28 cellular contexts compared by ENCODE assay signal in the genomic region with DNA sequence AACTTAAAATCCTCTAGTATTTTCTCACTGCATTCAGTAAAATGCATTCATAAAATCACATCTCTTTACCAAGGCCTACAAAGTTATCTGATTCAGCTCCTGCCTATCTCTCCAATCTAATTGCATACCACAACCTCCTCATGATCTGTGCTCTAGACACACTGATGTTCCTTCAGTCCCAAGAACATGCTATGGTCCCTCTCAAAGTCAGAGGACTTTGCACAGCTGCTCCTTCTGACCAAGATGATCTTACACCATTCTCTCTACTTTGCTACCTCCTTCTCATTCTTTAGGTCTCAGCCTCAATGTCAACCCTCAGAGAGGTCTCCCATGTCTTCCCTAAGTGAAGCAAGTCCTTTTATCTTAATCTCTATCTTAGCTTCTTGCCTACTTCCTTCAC. TPM values are rescaled to one million over a fixed set of nuclear protein-coding genes. Genes with fewer than 3 reads are reported as not detected.
DNase-seq lines count a peak whose midpoint lies in the region; ATAC-seq and TF ChIP-seq lines count a peak whose summit lies in the region.
"Had no signal": no experiment of that assay in that cellular context is flagged by ENCODE, and none has a peak within 500 bp of the region (broad histone marks: within the 10 kb centered on the region; RNA-seq: fewer than 3 reads in every experiment).

No MANE protein-coding gene starts in this region.

- H3K4me1 ChIP-seq in HCT116 (ENCODE audit: control insufficient read depth in 1 of 2, insufficient read depth in 2 of 2, low read length in 2 of 2) (peaks cover 3 to 23% of the 10 kb centered on the region in 2 experiments; a peak in 1 of 4 replicates), fibroblast of lung (ENCODE audit: control insufficient read depth, extremely low read depth, insufficient read depth, low read length) (peaks cover 20% of the 10 kb centered on the region), suprapubic skin (peaks cover 31% of the 10 kb centered on the region), upper lobe of left lung (peaks cover 23 to 33% (median 28%) of the 10 kb centered on the region in 4 donors)

- H3K4me1 Mint-ChIP-seq in stimulated activated naive CD8-positive, alpha-beta T cell treated with anti-CD3 and anti-CD28 coated beads, Interleukin-15, amount 100 ng/mL, for 72 hours = peaks cover 4% of the 10 kb centered on the region
- H3K4me1 Mint-ChIP-seq: T-cell had no signal

- H3K9me3 Mint-ChIP-seq in stimulated activated naive CD8-positive, alpha-beta T cell treated with anti-CD3 and anti-CD28 coated beads, Interleukin-15, amount 100 ng/mL, for 72 hours = no peaks in the 10 kb centered on the region
- H3K9me3 Mint-ChIP-seq: T-cell had no signal

- POLR2A ChIA-PET in HCT116 (lab: Charles Lee) = no interaction called here

- H3K27ac ChIP-seq in HCT116 (ENCODE audit: low read depth, low read length) (no peak overlapping the region), SK-N-MC (peak overlapping the region; percentile 55), fibroblast of lung (ENCODE audit: insufficient read depth, low read length) (peak overlapping the region; percentile 65), suprapubic skin (peak overlapping the region; percentile 19), upper lobe of left lung (peak overlapping the region in 1 of 4 donors; percentile 18)
- H3K27ac ChIP-seq: dorsolateral prefrontal cortex, spleen had no signal

- TF ChIP-seq POLR2A in HCT116 (IDR thresholded peaks at IDR 0.05; ENCODE audit: borderline replicate concordance, extremely low read depth, insufficient read depth, insufficient read length) (no peak), suprapubic skin (IDR thresholded peaks at IDR 0.05) (no peak), upper lobe of left lung (IDR thresholded peaks at IDR 0.05) (no peak)

- BruUV-seq in HCT116 (replicated peaks; lab: Mats Ljungman, UMichigan) = no TSS peak

- H4K20me1 ChIP-seq in HCT116 (ENCODE audit: insufficient read depth) (no peaks in the 10 kb centered on the region), fibroblast of lung (ENCODE audit: control insufficient read depth, extremely low read depth, insufficient read depth, low read length) (no peaks in the 10 kb centered on the region)

- no peak for TF ChIP-seq RAD21 in HCT116 (IDR thresholded peaks at IDR 0.05; ENCODE audit: low read depth)

- no peak for TF ChIP-seq CTCF in HCT116 (IDR thresholded peaks at IDR 0.05 in 2 of 3, conservative IDR thresholded peaks at IDR 0.05 in 1 of 3; ENCODE audit: borderline replicate concordance in 1 of 3, insufficient read depth in 1 of 3, low read depth in 2 of 3, low read length in 2 of 3)
- TF ChIP-seq CTCF in fibroblast of lung (conservative IDR thresholded peaks at IDR 0.05 in 1 of 2, IDR thresholded peaks at IDR 0.05 in 1 of 2; ENCODE audit: low read depth in 1 of 2, low read length in 2 of 2) = no peak
- TF ChIP-seq CTCF in suprapubic skin (IDR thresholded peaks at IDR 0.05) = no peak
- TF ChIP-seq CTCF in upper lobe of left lung (IDR thresholded peaks at IDR 0.05) = no peak

- no peak overlapping the region for H3K27ac Mint-ChIP-seq in stimulated activated naive CD8-positive, alpha-beta T cell treated with anti-CD3 and anti-CD28 coated beads, Interleukin-15, amount 100 ng/mL, for 72 hours
- H3K27ac Mint-ChIP-seq: T-cell had no signal

- H3K4me3 Mint-ChIP-seq in stimulated activated naive CD8-positive, alpha-beta T cell treated with anti-CD3 and anti-CD28 coated beads, Interleukin-15, amount 100 ng/mL, for 72 hours = no peak overlapping the region
- H3K4me3 Mint-ChIP-seq: T-cell had no signal

- H3K9ac ChIP-seq in HCT116 (ENCODE audit: low read length) (no peak overlapping the region), SK-N-MC (ENCODE audit: insufficient read length) (no peak overlapping the region), fibroblast of lung (ENCODE audit: insufficient read depth, low read length) (no peak overlapping the region)

- RAD21 ChIA-PET in HCT116 (lab: Charles Lee; ENCODE audit: low non-redundant PET in 1 of 2, low total read pairs in 2 of 2, uncharacterized antibody in 2 of 2, unreplicated experiment in 2 of 2) = no interaction called here

- no peaks in the 10 kb centered on the region for H3K27me3 ChIP-seq in HCT116 (ENCODE audit: insufficient read depth, low read length)
- H3K27me3 ChIP-seq in fibroblast of lung (ENCODE audit: control insufficient read depth, insufficient read depth, low read length) = no peaks in the 10 kb centered on the region
- no peaks in the 10 kb centered on the region for H3K27me3 ChIP-seq in suprapubic skin
- H3K27me3 ChIP-seq in upper lobe of left lung = no peaks in the 10 kb centered on the region
- H3K27me3 ChIP-seq: dorsolateral prefrontal cortex had no signal

- CTCF ChIA-PET in HCT116 (lab: Charles Lee) = no interaction called here

- H2AFZ ChIP-seq in HCT116 (ENCODE audit: low read depth, low read length, poor library complexity, severe bottlenecking) (peak overlapping the region; percentile 5), fibroblast of lung (ENCODE audit: low read length) (no peak overlapping the region)

- H3K79me2 ChIP-seq in HCT116 (ENCODE audit: insufficient read depth, low read length) (no peaks in the 10 kb centered on the region), fibroblast of lung (ENCODE audit: control insufficient read depth, insufficient read depth, low read length) (no peaks in the 10 kb centered on the region)

- no peaks in the 10 kb centered on the region for H3K36me3 ChIP-seq in HCT116 (ENCODE audit: control insufficient read depth in 1 of 2, insufficient read depth in 2 of 2, low read length in 2 of 2)
- no peaks in the 10 kb centered on the region for H3K36me3 ChIP-seq in SK-N-MC (ENCODE audit: insufficient read depth, low read length)
- H3K36me3 ChIP-seq in fibroblast of lung (ENCODE audit: control insufficient read depth, insufficient read depth, low read length) = no peaks in the 10 kb centered on the region
- H3K36me3 ChIP-seq in suprapubic skin = no peaks in the 10 kb centered on the region
- H3K36me3 ChIP-seq in upper lobe of left lung = no peaks in the 10 kb centered on the region
- H3K36me3 ChIP-seq: spleen had no signal

- TF ChIP-seq EP300 in suprapubic skin (IDR thresholded peaks at IDR 0.05) (no peak), upper lobe of left lung (IDR thresholded peaks at IDR 0.05) (no peak)

- H3K4me3 ChIP-seq in HCT116 (replicated peaks in 1 of 2; ENCODE audit: low read depth in 1 of 2, low read length in 2 of 2) (no peak overlapping the region), SK-N-MC (no peak overlapping the region), fibroblast of lung (replicated peaks in 1 of 4; ENCODE audit: control extremely low read depth in 1 of 4, insufficient read depth in 1 of 4, low read depth in 3 of 4, low read length in 4 of 4) (no peak overlapping the region), suprapubic skin (no peak overlapping the region), upper lobe of left lung (no peak overlapping the region)
- H3K4me3 ChIP-seq: dorsolateral prefrontal cortex, K562, lung, spleen had no signal

- ATAC-seq in HCT116 (no peak), upper lobe of left lung (ENCODE audit: low FRiP score in 2 of 2) (no peak)
- ATAC-seq in stimulated activated naive CD8-positive, alpha-beta T cell treated with anti-CD3 and anti-CD28 coated beads, Interleukin-15, amount 100 ng/mL, for 72 hours = no peak
- ATAC-seq: K562, T-cell had no signal

- intact Hi-C loops in HCT116 (cut with micrococcal nuclease) = no loop called here

- DNase-seq in HCT116 (ENCODE audit: low read depth, low spot score) = no peak
- no peak for DNase-seq in SK-N-MC (ENCODE audit: low read depth, low spot score)
- peak in 1 of 2 donors; percentile 20 for DNase-seq in fibroblast of lung (ENCODE audit: low read depth in 2 of 2)
- DNase-seq in suprapubic skin (ENCODE audit: low spot score in 2 of 2) = no peak
- DNase-seq in upper lobe of left lung = no peak
- no peak for DNase-seq in GM19240 (ENCODE audit: insufficient read length, low spot score)
- DNase-seq in stimulated activated naive CD8-positive, alpha-beta T cell treated with anti-CD3 and anti-CD28 coated beads, Interleukin-15, amount 100 ng/mL, for 72 hours = no peak
- no peak for DNase-seq in NCI-H146 treated with DMSO at 0.1 percent for 48 hours (lab: John Stamatoyannopoulos, UW; ENCODE audit: unreplicated experiment)
- DNase-seq: activated naive CD4-positive, alpha-beta T cell; activated T-cell treated with anti-CD3 and anti-CD28 coated beads, Interleukin-2, amount 50 U/mL, for 1 hour; central memory CD4-positive, alpha-beta T cell; COR-L47; DND-41; dorsolateral prefrontal cortex; foreskin melanocyte; H7; islet precursor cell; MV-4-11; NCI-H1694 treated with DMSO at 0.1 percent for 48 hours; NCI-H2171 treated with DMSO at 0.1 percent for 48 hours; Right ventricle myocardium superior; spleen; stimulated activated CD4-positive, alpha-beta T cell treated with anti-CD3 and anti-CD28 coated beads, Interleukin-4, amount 100 ng/mL, for 1 hour; stimulated activated naive CD4-positive, alpha-beta T cell treated with Interleukin-2 at 50 U/mL for 16 hours; T-cell; trophoblast cell had no signal

- H3K9me3 ChIP-seq in HCT116 (ENCODE audit: control insufficient read depth in 1 of 2, insufficient read depth in 1 of 2, low read depth in 1 of 2, low read length in 2 of 2) (no peaks in the 10 kb centered on the region), SK-N-MC (ENCODE audit: low read depth, low read length) (0 out of 2 replicates have a peak, but pooled peaks cover 2% of the 10 kb centered on the region), fibroblast of lung (ENCODE audit: control insufficient read depth, insufficient read depth, low read depth, low read length) (no peaks in the 10 kb centered on the region), suprapubic skin (no peaks in the 10 kb centered on the region), upper lobe of left lung (no peaks in the 10 kb centered on the region)
- H3K9me3 ChIP-seq: spleen had no signal

- H3K4me2 ChIP-seq in HCT116 (ENCODE audit: low read length) (no peak overlapping the region), fibroblast of lung (ENCODE audit: extremely low read depth, insufficient read depth, low read length) (peak overlapping the region; percentile 16)

- peaks cover 16% of the 10 kb centered on the region for H3K27me3 Mint-ChIP-seq in stimulated activated naive CD8-positive, alpha-beta T cell treated with anti-CD3 and anti-CD28 coated beads, Interleukin-15, amount 100 ng/mL, for 72 hours

- no peaks in the 10 kb centered on the region for H3K9me2 ChIP-seq in HCT116 (ENCODE audit: insufficient read depth)

TF ChIP-seq in HCT116, 20 proteins besides CTCF, POLR2A, EP300 and RAD21 (continues in another document):
- no peak for TF ChIP-seq CBX3 (IDR thresholded peaks at IDR 0.05; ENCODE audit: low read depth)
- TF ChIP-seq TCF7L2 (IDR thresholded peaks at IDR 0.05; ENCODE audit: borderline replicate concordance, extremely low read depth, insufficient read depth, insufficient read length) = no peak

RNA-seq across cellular contexts. Expression of gene CAV1, which starts 45.5 kb away (rescaled TPM):
- total RNA-seq in HCT116 (2021; ENCODE audit: unreplicated experiment) (298 TPM), fibroblast of lung (174 and 461 TPM in 2 replicates), suprapubic skin (100 to 1,000 TPM; 123 to 215 (median 187) TPM), upper lobe of left lung (100 to 1,000 TPM; 207 to 951 (median 552) TPM)
- polyA plus RNA-seq in HCT116 (2012) = 358 and 529 TPM in 2 replicates
- 1,245 and 1,327 TPM in 2 replicates for polyA plus RNA-seq in fibroblast of lung
- 881 and 940 TPM in 2 replicates for polyA plus RNA-seq in fibroblast of lung (2012)
- polyA minus RNA-seq in fibroblast of lung (ENCODE audit: low replicate concordance) = 3,025 and 3,345 TPM in 2 replicates
